Comparison of ENCODE assay signal across 14 cellular contexts in genomic region chr9:85310531-85311070, GRCh38.
"Had no signal": no experiment of that assay in that cellular context is flagged by ENCODE, and none has a peak within 500 bp of the region (broad histone marks: within the 10 kb centered on the region; RNA-seq: fewer than 3 reads in every experiment).

No MANE protein-coding gene starts in this region.

- H3K36me3 Mint-ChIP-seq: activated naive CD8-positive, alpha-beta T cell; memory B cell; naive B cell; neural progenitor cell had no signal

- H3K4me1 Mint-ChIP-seq: activated CD4-positive, alpha-beta T cell treated with anti-CD3 and anti-CD28 coated beads, Interleukin-2, amount 10 ng/mL, durations not matched to agents 7 days and 5 days; immature natural killer cell; memory B cell; naive B cell; neural progenitor cell had no signal

- H3K27me3 Mint-ChIP-seq: activated CD4-positive, alpha-beta T cell treated with anti-CD3 and anti-CD28 coated beads, Interleukin-2, amount 10 ng/mL, durations not matched to agents 7 days and 5 days; naive B cell; progenitor cell of endocrine pancreas had no signal

- DNase-seq: activated CD4-positive, alpha-beta T cell treated with anti-CD3 and anti-CD28 coated beads, Interleukin-2, amount 10 ng/mL, durations not matched to agents 7 days and 5 days; effector CD4-positive, alpha-beta T cell; heart right ventricle; immature natural killer cell; mucosa of descending colon; naive B cell; stimulated activated CD4-positive, alpha-beta T cell treated with anti-CD3 and anti-CD28 coated beads, Interleukin-2, amount 100 ng/mL, for 24 hours; stimulated activated naive CD8-positive, alpha-beta T cell treated with anti-CD3 and anti-CD28 coated beads, Interleukin-15, Interleukin-2, amounts not matched to agents 100 U/mL and 50 U/mL, for 24 hours; T-helper 9 cell had no signal

- ATAC-seq: esophagus mucosa; heart right ventricle; mucosa of descending colon; stimulated activated naive CD8-positive, alpha-beta T cell treated with anti-CD3 and anti-CD28 coated beads, Interleukin-15, Interleukin-2, amounts not matched to agents 100 U/mL and 50 U/mL, for 24 hours had no signal

- H3K4me3 Mint-ChIP-seq: activated CD4-positive, alpha-beta T cell treated with anti-CD3 and anti-CD28 coated beads, Interleukin-2, amount 10 ng/mL, durations not matched to agents 7 days and 5 days; activated naive CD8-positive, alpha-beta T cell; immature natural killer cell; memory B cell; naive B cell; neural progenitor cell had no signal

- H3K27ac Mint-ChIP-seq: activated CD4-positive, alpha-beta T cell treated with anti-CD3 and anti-CD28 coated beads, Interleukin-2, amount 10 ng/mL, durations not matched to agents 7 days and 5 days; activated naive CD8-positive, alpha-beta T cell; immature natural killer cell; memory B cell; naive B cell; neural progenitor cell; progenitor cell of endocrine pancreas had no signal
